ENCODE assay signal across 8 cellular contexts in genomic region chr9:129726322-129727160, GRCh38. TPM values are rescaled to one million over a fixed set of nuclear protein-coding genes. Genes with fewer than 3 reads are reported as not detected.
DNase-seq lines count a peak whose midpoint lies in the region; ATAC-seq, FAIRE-seq and TF ChIP-seq lines count a peak whose summit lies in the region.

No MANE protein-coding gene starts in this region.

- DNase-seq in A549 (ENCODE audit: low read depth in 1 of 2, low spot score in 1 of 2) (peak; percentile 87 to 97), GM19238 (ENCODE audit: insufficient read length, low spot score) (peak; percentile 67), NCI-H460 (ENCODE audit: extremely low read depth, low read depth) (peak; percentile 74), choroid plexus epithelial cell (ENCODE audit: low read depth) (peak; percentile 81), left lung (peak; percentile 70 to 93)
- DNase-seq in activated CD4-positive, alpha-beta T cell treated with anti-CD3 and anti-CD28 coated beads for 48 hours = peak; percentile 75
- DNase-seq in stimulated activated CD4-positive, alpha-beta T cell treated with anti-CD3 and anti-CD28 coated beads, TNF-alpha, amount 100 ng/mL, for 1 hour (ENCODE audit: low read depth in 3 of 3, low spot score in 1 of 3) = peak in 2 of 3 donors; percentile 24 to 53

- CTCF ChIA-PET in A549 (lab: Yijun Ruan, JAX) = interaction anchor here (0.6 to 30.2 kb wide), 48 partner anchors 9 to 608 kb away, joined by 3 to 1179 read pairs (median 5); partner anchors contain the start of genes ASB6 and PTGES

- no peak for TF ChIP-seq EP300 in A549 (IDR thresholded peaks at IDR 0.05)

- no peaks in the 10 kb centered on the region for H3K36me3 ChIP-seq in left lung

- ATAC-seq in A549 (peak; percentile 91 to 97), left lung (peak; percentile 96), HG03039 (IDR thresholded peaks at IDR 0.05; ENCODE audit: unreplicated experiment) (no peak)

- TF ChIP-seq CTCF in A549 (IDR thresholded peaks at IDR 0.05) (peak; percentile 93), choroid plexus epithelial cell (conservative IDR thresholded peaks at IDR 0.05; ENCODE audit: low read depth, low read length) (peak; percentile 94), left lung (IDR thresholded peaks at IDR 0.05) (peak; percentile 77 to 86)

- H3K27me3 ChIP-seq in left lung = peaks cover 0 to 36% of the 10 kb centered on the region in 2 donors

- POLR2A ChIA-PET in A549 (lab: Yijun Ruan, JAX) = interaction anchor here (0.6 to 0.9 kb wide), 4 partner anchors 12 to 52 kb away, joined by 3 read pairs; partner anchors contain the start of gene PTGES

- FAIRE-seq in A549 (lab: Jason Lieb, UNC) = no peak

- H3K4me1 ChIP-seq in A549 (no peaks in the 10 kb centered on the region), left lung (peaks cover 0 to 9% of the 10 kb centered on the region in 2 donors)

- WGBS in A549 (ENCODE audit: missing lambda C conversion rate) = 12% methylated on average over 23 of the region's 23 CpGs

- H3K4me2 ChIP-seq in A549 = peak overlapping the region; percentile 52

- no peak for TF ChIP-seq POLR2A in A549 (IDR thresholded peaks at IDR 0.05; ENCODE audit: low read length)

- peak; percentile 87 to 91 for TF ChIP-seq RAD21 in A549 (conservative IDR thresholded peaks at IDR 0.05 in 1 of 2, IDR thresholded peaks at IDR 0.05 in 1 of 2)

- intact Hi-C loops in left lung (cut with DNase I) = no loop called here

- H3K9me3 ChIP-seq in A549 = no peaks in the 10 kb centered on the region
- H3K9me3 ChIP-seq in left lung = no peaks in the 10 kb centered on the region

- peak overlapping the region in 1 of 2 experiments; percentile 73; a peak in 3 of 6 replicates for H3K27ac ChIP-seq in A549
- H3K27ac ChIP-seq in left lung = no peak overlapping the region

- no peak overlapping the region for H3K4me3 ChIP-seq in A549
- peak overlapping the region; percentile 28 for H3K4me3 ChIP-seq in choroid plexus epithelial cell (ENCODE audit: low read depth, low read length)
- no peak overlapping the region for H3K4me3 ChIP-seq in left lung

TF ChIP-seq in A549, 52 proteins besides CTCF, POLR2A, EP300 and RAD21 (continues in another document):
- TF ChIP-seq TP53 (CRISPR knock-in tag; IDR thresholded peaks at IDR 0.05) (no peak), REST (IDR thresholded peaks at IDR 0.05) (peak; percentile 26; the same call in 1 of the 2 replicates), MAFK (IDR thresholded peaks at IDR 0.05; ENCODE audit: partially characterized antibody) (no peak), SMC3 (IDR thresholded peaks at IDR 0.05) (peak; percentile 94), GATA3 (IDR thresholded peaks at IDR 0.05; ENCODE audit: borderline replicate concordance) (no peak), JUN (IDR thresholded peaks at IDR 0.05) (0 out of 5 replicates have a peak, but pooled peaks of 1 of the 2 experiments have one; percentile 18), KDM5A (IDR thresholded peaks at IDR 0.05) (no peak), USF2 (IDR thresholded peaks at IDR 0.05) (no peak), POLR2AphosphoS2 (conservative IDR thresholded peaks at IDR 0.05; ENCODE audit: low read length) (no peak), BCL3 (IDR thresholded peaks at IDR 0.05) (no peak), KDM1A (IDR thresholded peaks at IDR 0.05; ENCODE audit: low read depth) (no peak), PBX3 (IDR thresholded peaks at IDR 0.05) (no peak), MYC (IDR thresholded peaks at IDR 0.05; ENCODE audit: borderline replicate concordance, low read length) (no peak), SREBF2 (IDR thresholded peaks at IDR 0.05) (no peak), CHD4 (IDR thresholded peaks at IDR 0.05; ENCODE audit: borderline replicate concordance) (no peak), HOXB13 (CRISPR knock-in tag; IDR thresholded peaks at IDR 0.05; ENCODE audit: low read depth) (no peak), CHD2 (IDR thresholded peaks at IDR 0.05; ENCODE audit: low read length, partially characterized antibody) (peak; percentile 60), NFE2L2 (conservative IDR thresholded peaks at IDR 0.05; ENCODE audit: low read length) (no peak), CEBPB (IDR thresholded peaks at IDR 0.05) (no peak), JUNB (IDR thresholded peaks at IDR 0.05) (no peak), RNF2 (IDR thresholded peaks at IDR 0.05; ENCODE audit: borderline replicate concordance, low read depth) (no peak)
- TF ChIP-seq, protein P1, sequence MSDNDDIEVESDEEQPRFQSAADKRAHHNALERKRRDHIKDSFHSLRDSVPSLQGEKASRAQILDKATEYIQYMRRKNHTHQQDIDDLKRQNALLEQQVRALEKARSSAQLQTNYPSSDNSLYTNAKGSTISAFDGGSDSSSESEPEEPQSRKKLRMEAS (IDR thresholded peaks at IDR 0.05) = peak; percentile 49; the same call in 1 of the 2 replicates
- TF ChIP-seq, protein P2, sequence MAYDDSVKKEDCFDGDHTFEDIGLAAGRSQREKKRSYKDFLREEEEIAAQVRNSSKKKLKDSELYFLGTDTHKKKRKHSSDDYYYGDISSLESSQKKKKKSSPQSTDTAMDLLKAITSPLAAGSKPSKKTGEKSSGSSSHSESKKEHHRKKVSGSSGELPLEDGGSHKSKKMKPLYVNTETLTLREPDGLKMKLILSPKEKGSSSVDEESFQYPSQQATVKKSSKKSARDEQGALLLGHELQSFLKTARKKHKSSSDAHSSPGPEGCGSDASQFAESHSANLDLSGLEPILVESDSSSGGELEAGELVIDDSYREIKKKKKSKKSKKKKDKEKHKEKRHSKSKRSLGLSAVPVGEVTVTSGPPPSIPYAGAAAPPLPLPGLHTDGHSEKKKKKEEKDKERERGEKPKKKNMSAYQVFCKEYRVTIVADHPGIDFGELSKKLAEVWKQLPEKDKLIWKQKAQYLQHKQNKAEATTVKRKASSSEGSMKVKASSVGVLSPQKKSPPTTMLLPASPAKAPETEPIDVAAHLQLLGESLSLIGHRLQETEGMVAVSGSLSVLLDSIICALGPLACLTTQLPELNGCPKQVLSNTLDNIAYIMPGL (CRISPR knock-in tag; IDR thresholded peaks at IDR 0.05; ENCODE audit: borderline replicate concordance) = no peak

RNA-seq across cellular contexts. Expression of gene PTGES, which starts 26.3 kb away (rescaled TPM):
- polyA plus RNA-seq in A549 (2011; rRNA removed) = 19.1 and 22.1 TPM in 2 replicates
- polyA plus RNA-seq in A549 (2012; cell fraction: cytosol; rRNA removed) = 30.0 and 40.9 TPM in 2 replicates
- polyA plus RNA-seq in A549 (2012; cell fraction: nucleus; rRNA removed) = 14.0 and 16.6 TPM in 2 replicates
- 48.1 to 58.8 TPM (median 53.7 TPM) in 3 replicates for polyA plus RNA-seq in A549 (2017; fragmentation: RNase III; extraction: RNeasy Plus Mini Kit Qiagen cat#74134 plus additional on column Dnase treatment)
- polyA minus RNA-seq in A549 (2011; rRNA and poly(A)+ RNA removed) = 19.5 and 23.8 TPM in 2 replicates
- 25.9 and 27.4 TPM in 2 replicates for total RNA-seq in NCI-H460 (2014; rRNA removed; shearing (Covaris generic))
- 11.8 and 19.7 TPM in 2 replicates for polyA plus RNA-seq in NCI-H460 (2014; cell fraction: nucleus; rRNA removed)
- total RNA-seq in left lung = 1 to 10 TPM; 3.2 to 9.8 TPM

Comparison
In these comparisons a context has a peak if more than half of its experiments do, and no peak if none do; other contexts are left out.
1. DNase-seq: peak in every context shown above with its lines; median percentile 92 in A549; 82 in left lung; 81 in choroid plexus epithelial cell; 75 in activated CD4-positive, alpha-beta T cell treated with anti-CD3 and anti-CD28 coated beads for 48 hours; 74 in NCI-H460; 67 in GM19238; 38 in stimulated activated CD4-positive, alpha-beta T cell treated with anti-CD3 and anti-CD28 coated beads, TNF-alpha, amount 100 ng/mL, for 1 hour.